In the genomic region with DNA sequence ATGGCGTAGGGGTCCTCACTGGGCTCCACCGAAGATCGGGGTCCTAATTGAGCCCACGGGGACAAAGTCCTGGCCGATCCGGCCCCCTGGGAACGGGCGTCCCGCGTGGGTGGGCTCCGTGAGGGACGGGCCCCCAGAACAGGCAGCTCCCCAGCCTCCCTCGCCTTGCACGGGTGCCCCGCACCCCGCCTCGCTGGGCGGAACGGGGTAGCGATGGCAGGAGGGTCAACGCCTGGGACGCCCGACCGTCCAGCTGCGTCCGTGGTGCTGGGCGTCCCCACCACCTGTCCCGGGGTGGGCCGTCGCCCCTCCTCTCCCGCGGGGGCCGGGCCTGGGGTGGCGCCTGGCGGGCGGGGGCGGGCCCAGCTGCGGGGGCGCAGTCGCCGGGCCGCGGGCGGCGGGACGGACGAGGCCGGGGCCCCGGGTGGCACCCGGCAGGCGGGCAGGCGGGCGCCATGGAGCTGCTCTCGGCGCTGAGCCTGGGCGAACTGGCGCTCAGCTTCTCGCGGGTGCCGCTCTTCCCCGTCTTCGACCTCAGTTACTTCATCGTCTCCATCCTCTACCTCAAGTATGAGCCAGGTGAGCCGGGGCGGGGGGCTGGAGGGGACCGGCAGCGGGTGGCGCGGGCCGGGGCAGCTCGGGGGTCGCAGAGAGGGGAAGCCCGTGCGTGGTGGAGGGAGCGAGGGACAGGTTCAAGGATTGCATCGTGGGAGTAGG, we compare ENCODE assay signal across 8 cellular contexts. TPM values are rescaled to one million over a fixed set of nuclear protein-coding genes. Genes with fewer than 3 reads are reported as not detected.
DNase-seq lines count a peak whose midpoint lies in the region; FAIRE-seq and TF ChIP-seq lines count a peak whose summit lies in the region.

A gene with protein sequence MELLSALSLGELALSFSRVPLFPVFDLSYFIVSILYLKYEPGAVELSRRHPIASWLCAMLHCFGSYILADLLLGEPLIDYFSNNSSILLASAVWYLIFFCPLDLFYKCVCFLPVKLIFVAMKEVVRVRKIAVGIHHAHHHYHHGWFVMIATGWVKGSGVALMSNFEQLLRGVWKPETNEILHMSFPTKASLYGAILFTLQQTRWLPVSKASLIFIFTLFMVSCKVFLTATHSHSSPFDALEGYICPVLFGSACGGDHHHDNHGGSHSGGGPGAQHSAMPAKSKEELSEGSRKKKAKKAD (plus strand): TSS at position 377 of the 717 bp plus-strand sequence. CDS start 79 bp downstream, at position 456.

- no peaks in the 10 kb centered on the region for H3K9me3 Mint-ChIP-seq in activated T-helper 1 cell treated with anti-CD3 and anti-CD28 coated beads, Interleukin-12 subunit alpha, Interleukin-12 subunit beta, Interleukin-2, Interleukin-4 antibody, amounts not matched to agents 30 ng/mL and 10 ng/mL and 1 ng/mL, durations not matched to agents 14 hours and 24 hours and 36 hours

- FAIRE-seq in urothelium cell line (lab: Jason Lieb, UNC) = no peak

- peaks cover 18% of the 10 kb centered on the region for H3K36me3 Mint-ChIP-seq in activated T-helper 1 cell treated with anti-CD3 and anti-CD28 coated beads, Interleukin-12 subunit alpha, Interleukin-12 subunit beta, Interleukin-2, Interleukin-4 antibody, amounts not matched to agents 30 ng/mL and 10 ng/mL and 1 ng/mL, durations not matched to agents 14 hours and 24 hours and 36 hours (ENCODE audit: low read depth)

- peaks cover 27% of the 10 kb centered on the region for H3K4me1 Mint-ChIP-seq in activated T-helper 1 cell treated with anti-CD3 and anti-CD28 coated beads, Interleukin-12 subunit alpha, Interleukin-12 subunit beta, Interleukin-2, Interleukin-4 antibody, amounts not matched to agents 30 ng/mL and 10 ng/mL and 1 ng/mL, durations not matched to agents 14 hours and 24 hours and 36 hours (ENCODE audit: low read depth)

- no peaks in the 10 kb centered on the region for H3K9me3 ChIP-seq in neuron (ENCODE audit: low read length)

- peak within 1 kb of the TSS; percentile 97 for H3K27ac Mint-ChIP-seq in activated T-helper 1 cell treated with anti-CD3 and anti-CD28 coated beads, Interleukin-12 subunit alpha, Interleukin-12 subunit beta, Interleukin-2, Interleukin-4 antibody, amounts not matched to agents 30 ng/mL and 10 ng/mL and 1 ng/mL, durations not matched to agents 14 hours and 24 hours and 36 hours

- H3K27me3 ChIP-seq in neuron (ENCODE audit: insufficient read depth, low read length) = no peaks in the 10 kb centered on the region

- H3K4me3 Mint-ChIP-seq in activated T-helper 1 cell treated with anti-CD3 and anti-CD28 coated beads, Interleukin-12 subunit alpha, Interleukin-12 subunit beta, Interleukin-2, Interleukin-4 antibody, amounts not matched to agents 30 ng/mL and 10 ng/mL and 1 ng/mL, durations not matched to agents 14 hours and 24 hours and 36 hours = peak within 1 kb of the TSS; percentile 94

- H2AFZ ChIP-seq in neuron (ENCODE audit: low read depth, low read length) = peak within 1 kb of the TSS; percentile 94

- peaks cover 19% of the 10 kb centered on the region for H3K4me1 ChIP-seq in neuron (ENCODE audit: insufficient read depth, low read length)

- intact Hi-C loops in activated T-helper 1 cell treated with anti-CD3 and anti-CD28 coated beads, Interleukin-12 subunit alpha, Interleukin-12 subunit beta, Interleukin-2, Interleukin-4 antibody, amounts not matched to agents 30 ng/mL and 10 ng/mL and 1 ng/mL, durations not matched to agents 14 hours and 24 hours and 36 hours (cut with micrococcal nuclease) = loop anchor here (1.0 kb wide), 4 partner anchors 77 to 165 kb away; partner anchors contain the start of genes C19orf44, CALR3, CHERP and SLC35E1

- H3K4me3 ChIP-seq in AG10803 (ENCODE audit: low read length) (peak within 1 kb of the TSS; percentile 93), fibroblast of villous mesenchyme (ENCODE audit: low read depth, low read length) (peak within 1 kb of the TSS; percentile 96), neuron (ENCODE audit: low read length) (peak within 1 kb of the TSS; percentile 82)

- peaks cover 13% of the 10 kb centered on the region for H3K27me3 Mint-ChIP-seq in activated T-helper 1 cell treated with anti-CD3 and anti-CD28 coated beads, Interleukin-12 subunit alpha, Interleukin-12 subunit beta, Interleukin-2, Interleukin-4 antibody, amounts not matched to agents 30 ng/mL and 10 ng/mL and 1 ng/mL, durations not matched to agents 14 hours and 24 hours and 36 hours (ENCODE audit: insufficient read depth)

- TF ChIP-seq CTCF in AG10803 (conservative IDR thresholded peaks at IDR 0.05; ENCODE audit: low read length) (no peak), GM20000 (IDR thresholded peaks at IDR 0.05; ENCODE audit: extremely low read depth, missing control alignments) (no peak), fibroblast of villous mesenchyme (IDR thresholded peaks at IDR 0.05; ENCODE audit: insufficient read depth, low read depth, low read length) (no peak)

- peaks cover 26% of the 10 kb centered on the region for H3K36me3 ChIP-seq in neuron (ENCODE audit: insufficient read depth, low read length)

- DNase-seq in AG10803 (ENCODE audit: low read depth) = no peak
- peak; percentile 83 for DNase-seq in GM20000 (ENCODE audit: low spot score)
- DNase-seq in NCI-H510A treated with DMSO at 0.1 percent for 48 hours (lab: John Stamatoyannopoulos, UW) = peak; percentile 20
- DNase-seq in activated T-helper 1 cell treated with anti-CD3 and anti-CD28 coated beads, Interleukin-12 subunit alpha, Interleukin-12 subunit beta, Interleukin-2, Interleukin-4 antibody, amounts not matched to agents 30 ng/mL and 10 ng/mL and 1 ng/mL, durations not matched to agents 14 hours and 24 hours and 36 hours (ENCODE audit: low spot score) = peak; percentile 51
- DNase-seq in fibroblast of villous mesenchyme (ENCODE audit: low read depth) = no peak
- DNase-seq in urothelium cell line (ENCODE audit: low spot score) = peak; percentile 62
- no peak for DNase-seq in inferior parietal cortex (ENCODE audit: extremely low spot score)

RNA-seq across cellular contexts. Expression of the gene that starts here (rescaled TPM):
- 0.69 and 0.78 TPM in 2 replicates for total RNA-seq in activated T-helper 1 cell treated with anti-CD3 and anti-CD28 coated beads, Interleukin-12 subunit alpha, Interleukin-12 subunit beta, Interleukin-2, Interleukin-4 antibody, amounts not matched to agents 30 ng/mL and 10 ng/mL and 1 ng/mL, durations not matched to agents 14 hours and 24 hours and 36 hours
- 1.3 and 2.2 TPM in 2 replicates for total RNA-seq in fibroblast of villous mesenchyme

Comparison
In these comparisons a context has a peak if more than half of its experiments do, and no peak if none do; other contexts are left out.
1. Peak in DNase-seq in activated T-helper 1 cell treated with anti-CD3 and anti-CD28 coated beads, Interleukin-12 subunit alpha, Interleukin-12 subunit beta, Interleukin-2, Interleukin-4 antibody, amounts not matched to agents 30 ng/mL and 10 ng/mL and 1 ng/mL, durations not matched to agents 14 hours and 24 hours and 36 hours; RNA of the gene not detected or under 1 TPM.
2. DNase-seq: peak in GM20000 (single experiment), NCI-H510A treated with DMSO at 0.1 percent for 48 hours (single experiment) and urothelium cell line (single experiment); none in AG10803 (single experiment), fibroblast of villous mesenchyme (single experiment) and inferior parietal cortex (single experiment).
3. Peak in every context shown above with its lines, with median percentiles within 50 percentile points of each other: H3K4me3 ChIP-seq.